9 cellular contexts compared by ENCODE assay signal in the genomic region with DNA sequence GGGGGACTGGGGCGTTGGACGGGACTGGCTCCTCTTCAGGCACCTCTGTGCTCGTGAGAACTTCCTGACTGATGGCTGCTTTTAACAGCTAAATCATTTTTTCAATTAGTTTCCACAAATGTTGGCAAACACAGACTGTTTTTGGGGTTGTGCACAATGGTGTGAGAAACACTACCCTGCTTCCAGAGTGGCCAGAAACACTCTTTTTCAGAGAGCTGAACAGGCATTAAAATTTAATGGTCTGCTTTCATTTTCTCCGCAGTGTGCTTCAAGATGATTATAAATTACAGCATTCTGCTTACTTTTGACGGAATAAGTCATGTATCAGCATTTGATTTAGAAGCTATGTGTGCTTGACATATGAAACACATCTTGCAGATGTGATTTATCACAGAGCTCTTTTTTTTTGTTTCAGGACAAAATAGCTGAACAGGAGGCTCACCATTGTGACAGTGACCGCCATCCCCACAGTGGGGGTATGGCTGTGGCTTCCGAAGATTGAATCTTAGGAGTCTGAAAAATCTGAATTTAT.
DNase-seq lines count a peak whose midpoint lies in the region; ATAC-seq, FAIRE-seq and TF ChIP-seq lines count a peak whose summit lies in the region.
"Had no signal": no experiment of that assay in that cellular context is flagged by ENCODE, and none has a peak within 500 bp of the region (broad histone marks: within the 10 kb centered on the region; RNA-seq: fewer than 3 reads in every experiment).

No MANE protein-coding gene starts in this region.

- 65 to 73% methylated on average over 7 of the region's 7 CpGs for WGBS in pancreas, 2 donors

- H3K9me3 ChIP-seq in iPS-20b (ENCODE audit: insufficient read depth, low read depth, low read length) = no peaks in the 10 kb centered on the region
- H3K9me3 ChIP-seq in skeletal muscle tissue (ENCODE audit: control insufficient read depth in 3 of 3, low read length in 3 of 3) = no peaks in the 10 kb centered on the region
- H3K9me3 ChIP-seq in pancreas = no peaks in the 10 kb centered on the region

- intact Hi-C loops in pancreas (cut with DNase I) = no loop called here

- H3K9ac ChIP-seq in iPS-20b (ENCODE audit: low read depth, low read length) = peak overlapping the region; percentile 66
- H3K9ac ChIP-seq in skeletal muscle tissue (ENCODE audit: low read depth in 1 of 3, low read length in 3 of 3) = peak overlapping the region in 2 of 3 donors; percentile 18 to 27

- no peaks in the 10 kb centered on the region for H3K27me3 ChIP-seq in iPS-20b (ENCODE audit: insufficient read depth, low read length)
- H3K27me3 ChIP-seq in skeletal muscle tissue (ENCODE audit: control insufficient read depth in 3 of 3, insufficient read depth in 3 of 3, low read length in 3 of 3) = no peaks in the 10 kb centered on the region
- H3K27me3 ChIP-seq in pancreas = no peaks in the 10 kb centered on the region

- no peaks in the 10 kb centered on the region for H3K36me3 ChIP-seq in iPS-20b (ENCODE audit: insufficient read depth, low read depth, low read length)
- H3K36me3 ChIP-seq in skeletal muscle tissue (ENCODE audit: control insufficient read depth in 3 of 3, insufficient read depth in 3 of 3, low read length in 3 of 3) = no peaks in the 10 kb centered on the region
- no peaks in the 10 kb centered on the region for H3K36me3 ChIP-seq in pancreas

- FAIRE-seq in H54 (lab: Jason Lieb, UNC) = peak; percentile 27
- no peak for FAIRE-seq in pancreas (lab: Jason Lieb, UNC)

- H3K4me1 ChIP-seq in iPS-20b (ENCODE audit: insufficient read depth, low read length) = peaks cover 43% of the 10 kb centered on the region
- peaks cover 12 to 21% (median 17%) of the 10 kb centered on the region in 3 donors for H3K4me1 ChIP-seq in skeletal muscle tissue (ENCODE audit: control insufficient read depth in 3 of 3, insufficient read depth in 3 of 3, low read length in 3 of 3)
- H3K4me1 ChIP-seq in pancreas = no peaks in the 10 kb centered on the region

- TF ChIP-seq CTCF in pancreas (IDR thresholded peaks at IDR 0.05) = no peak

- no peak for TF ChIP-seq POLR2A in H54 (IDR thresholded peaks at IDR 0.05; ENCODE audit: low read depth, low read length)

- ATAC-seq in GM21447 (IDR thresholded peaks at IDR 0.05; ENCODE audit: unreplicated experiment) (no peak), pancreas (no peak)

- H3K4me3 ChIP-seq in iPS-20b (ENCODE audit: low read length) (peak overlapping the region; percentile 64), skeletal muscle tissue (ENCODE audit: low read length in 3 of 3) (peak overlapping the region; percentile 45 to 57 (median 47)), pancreas (peak overlapping the region in 1 of 4 donors; percentile 5)

- DNase-seq in H54 (ENCODE audit: insufficient read length, low spot score) = no peak
- no peak for DNase-seq in pancreas
- DNase-seq in DMS114 treated with DMSO at 0.1 percent for 48 hours (lab: John Stamatoyannopoulos, UW; ENCODE audit: unreplicated experiment) = no peak
- DNase-seq in NCI-H2107 (lab: John Stamatoyannopoulos, UW) = no peak
- DNase-seq: activated naive CD8-positive, alpha-beta T cell treated with anti-CD3 and anti-CD28 coated beads, Interleukin-2, amount 10 ng/mL, durations not matched to agents 7 days and 5 days had no signal

- H3K27ac ChIP-seq in angular gyrus (ENCODE audit: low read depth, low read length) = peak overlapping the region; percentile 64
- no peak overlapping the region for H3K27ac ChIP-seq in iPS-20b (ENCODE audit: low read length)
- H3K27ac ChIP-seq in skeletal muscle tissue (ENCODE audit: low read depth, low read length) = no peak overlapping the region
- H3K27ac ChIP-seq in pancreas = no peak overlapping the region
